In genomic region chr1:35544976-35545375, GRCh38 we compare ENCODE assay signal across 8 cellular contexts. TPM values are rescaled to one million over a fixed set of nuclear protein-coding genes. Genes with fewer than 3 reads are reported as not detected.
DNase-seq lines count a peak whose midpoint lies in the region; ATAC-seq and TF ChIP-seq lines count a peak whose summit lies in the region.

No MANE protein-coding gene starts in this region.

- H3K27ac ChIP-seq in dorsolateral prefrontal cortex = peak overlapping the region in 7 of 59 donors; percentile 14 to 61 (median 30)

- H3K9me3 ChIP-seq in mucosa of descending colon = no peaks in the 10 kb centered on the region

- H3K27me3 ChIP-seq in dorsolateral prefrontal cortex = no peaks in the 10 kb centered on the region

- peak; percentile 21; the same call in 1 of the 2 replicates for TF ChIP-seq CTCF in LNCAP (IDR thresholded peaks at IDR 0.05)
- TF ChIP-seq CTCF in dorsolateral prefrontal cortex (IDR thresholded peaks at IDR 0.05 in 54 of 56, conservative IDR thresholded peaks at IDR 0.05 in 2 of 56; ENCODE audit: low read depth in 1 of 56, partially characterized antibody in 56 of 56) = peak in 54 of 56 donors; percentile 31 to 79 (median 57)
- TF ChIP-seq CTCF in mucosa of descending colon (IDR thresholded peaks at IDR 0.05) = no peak

- H3K4me1 ChIP-seq in mucosa of descending colon (ENCODE audit: low read depth) = peaks cover 4% of the 10 kb centered on the region

- peak; percentile 36 for DNase-seq in NCI-H748 (lab: John Stamatoyannopoulos, UW; ENCODE audit: unreplicated experiment)
- no peak for DNase-seq in NCI-H748 treated with DMSO at 0.1 percent for 48 hours (lab: John Stamatoyannopoulos, UW)
- DNase-seq in T-helper 22 cell (ENCODE audit: low read depth) = peak; percentile 36
- peak in 3 of 10 donors; percentile 32 to 62 (median 55) for DNase-seq in dorsolateral prefrontal cortex
- peak in 1 of 3 donors; percentile 30 for DNase-seq in mucosa of descending colon

- no peaks in the 10 kb centered on the region for H3K36me3 ChIP-seq in mucosa of descending colon (ENCODE audit: low read depth)

- H3K4me3 ChIP-seq in dorsolateral prefrontal cortex (peak overlapping the region in 2 of 59 donors; percentile 1 to 15), mucosa of descending colon (no peak overlapping the region)

- intact Hi-C loops in dorsolateral prefrontal cortex (cut with DNase I) = loop anchor here in 1 of 2 donors (1.0 kb wide), 1 partner anchor 94 kb away; no protein-coding TSS in a partner anchor
- intact Hi-C loops in mucosa of descending colon (cut with DNase I, micrococcal nuclease) = no loop called here

- peak; percentile 54 for ATAC-seq in mucosa of descending colon
- ATAC-seq in GM18867 (IDR thresholded peaks at IDR 0.05; ENCODE audit: unreplicated experiment) = no peak
- ATAC-seq in HG02763 (IDR thresholded peaks at IDR 0.05; ENCODE audit: unreplicated experiment) = no peak

RNA-seq across cellular contexts. Expression of gene KIAA0319L, which starts 12.2 kb away (rescaled TPM):
- total RNA-seq in dorsolateral prefrontal cortex (100 to 1,000 TPM in 10 of 120 experiments, 10 to 100 TPM in 110; 66.0 to 125 (median 85.3) TPM), mucosa of descending colon (10 to 100 TPM; 59.6 to 84.6 (median 75.7) TPM)

RNA-seq across cellular contexts. Expression of gene NCDN, which starts 12.6 kb away (rescaled TPM):
- total RNA-seq in dorsolateral prefrontal cortex = 100 to 1,000 TPM; 209 to 881 (median 618) TPM
- 10 to 100 TPM in 2 of 3 donors, 1 to 10 TPM in 1; 6.7 to 30.4 (median 11.2) TPM for total RNA-seq in mucosa of descending colon

RNA-seq across cellular contexts. Expression of gene TFAP2E, which starts 28.1 kb away (rescaled TPM):
- total RNA-seq in dorsolateral prefrontal cortex = 10 to 100 TPM in 48 of 120 experiments, 1 to 10 TPM in 72; 2.8 to 21.5 (median 9.1) TPM
- under 1 TPM; 0.27 to 0.79 (median 0.67) TPM for total RNA-seq in mucosa of descending colon

Comparison
In these comparisons a context has a peak if more than half of its experiments do, and no peak if none do; other contexts are left out.
1. RNA of gene NCDN, which starts 12.6 kb away (total RNA-seq): 209 to 881 TPM in dorsolateral prefrontal cortex; 6.7 to 30.4 TPM in mucosa of descending colon; every median in the first group is over 4 times any median in the second.